In genomic region chr10:5467634-5468255, GRCh38 we compare ENCODE assay signal across 22 cellular contexts. TPM values are rescaled to one million over a fixed set of nuclear protein-coding genes. Genes with fewer than 3 reads are reported as not detected.
A peak's percentile ranks its signal among the peaks of the same experiment; 100 is the strongest.
DNase-seq lines count a peak whose midpoint lies in the region; ATAC-seq and TF ChIP-seq lines count a peak whose summit lies in the region.
"Had no signal": no experiment of that assay in that cellular context is flagged by ENCODE, and none has a peak within 500 bp of the region (broad histone marks: within the 10 kb centered on the region; RNA-seq: fewer than 3 reads in every experiment).

No MANE protein-coding gene starts in this region.

- peaks cover 25 to 31% of the 10 kb centered on the region in 2 donors for H3K4me1 ChIP-seq in mucosa of rectum (ENCODE audit: control insufficient read depth in 2 of 2, insufficient read depth in 2 of 2, low read length in 2 of 2)
- H3K4me1 ChIP-seq in thyroid gland, result peaks cover 26 to 28% of the 10 kb centered on the region in 2 donors
- peaks cover 0 to 22% (median 0%) of the 10 kb centered on the region in 4 donors for H3K4me1 ChIP-seq in Peyer's patch
- H3K4me1 ChIP-seq: adrenal gland had no signal

- peak overlapping the region; percentile 47 to 63 for H3K9ac ChIP-seq in mucosa of rectum (ENCODE audit: low read depth in 1 of 2, low read length in 2 of 2)

- H3K36me3 ChIP-seq in mucosa of rectum (ENCODE audit: control insufficient read depth in 2 of 2, insufficient read depth in 2 of 2, low read length in 2 of 2), result no peaks in the 10 kb centered on the region
- no peaks in the 10 kb centered on the region for H3K36me3 ChIP-seq in thyroid gland
- H3K36me3 ChIP-seq in Peyer's patch, result no peaks in the 10 kb centered on the region
- H3K36me3 ChIP-seq: adrenal gland, SJCRH30 had no signal

- peak in 1 of 2 donors; percentile 31 for TF ChIP-seq POLR2A in thyroid gland (IDR thresholded peaks at IDR 0.05)
- no peak for TF ChIP-seq POLR2A in Peyer's patch (IDR thresholded peaks at IDR 0.05)

- H3K27me3 Mint-ChIP-seq in WTC11 (ENCODE audit: low read depth), result peaks cover 33% of the 10 kb centered on the region
- no peaks in the 10 kb centered on the region for H3K27me3 Mint-ChIP-seq in activated T-helper 1 cell treated with anti-CD3 and anti-CD28 coated beads, Interleukin-12 subunit alpha, Interleukin-12 subunit beta, Interleukin-2, Interleukin-4 antibody, amounts not matched to agents 30 ng/mL and 10 ng/mL and 1 ng/mL, durations not matched to agents 14 hours and 24 hours and 36 hours (ENCODE audit: insufficient read depth)
- H3K27me3 Mint-ChIP-seq: stimulated activated naive CD8-positive, alpha-beta T cell treated with anti-CD3 and anti-CD28 coated beads, Interleukin-15, amount 100 ng/mL, for 72 hours had no signal

- WGBS in thyroid gland, 2 donors, result 61 to 67% methylated on average over 5 to 6 of the region's 6 CpGs

- H3K27me3 ChIP-seq in mucosa of rectum (ENCODE audit: control insufficient read depth in 2 of 2, insufficient read depth in 2 of 2, low read length in 2 of 2) (no peaks in the 10 kb centered on the region), thyroid gland (no peaks in the 10 kb centered on the region), Peyer's patch (no peaks in the 10 kb centered on the region)
- H3K27me3 ChIP-seq: adrenal gland, SJCRH30 had no signal

- ATAC-seq in WTC11, result no peak
- ATAC-seq: activated CD4-positive, CD25-positive, alpha-beta regulatory T cell treated with anti-CD3 and anti-CD28 coated beads, Interleukin-2, amount 50 U/mL, for 24 hours; stimulated activated naive CD8-positive, alpha-beta T cell treated with anti-CD3 and anti-CD28 coated beads, Interleukin-15, amount 100 ng/mL, for 72 hours; T-helper 17 cell had no signal

- H3K4me1 Mint-ChIP-seq in WTC11, result peaks cover 56% of the 10 kb centered on the region
- H3K4me1 Mint-ChIP-seq in activated T-helper 1 cell treated with anti-CD3 and anti-CD28 coated beads, Interleukin-12 subunit alpha, Interleukin-12 subunit beta, Interleukin-2, Interleukin-4 antibody, amounts not matched to agents 30 ng/mL and 10 ng/mL and 1 ng/mL, durations not matched to agents 14 hours and 24 hours and 36 hours (ENCODE audit: low read depth), result no peaks in the 10 kb centered on the region
- H3K4me1 Mint-ChIP-seq: stimulated activated naive CD8-positive, alpha-beta T cell treated with anti-CD3 and anti-CD28 coated beads, Interleukin-15, amount 100 ng/mL, for 72 hours had no signal

- CTCF ChIA-PET in WTC11 (lab: Charles Lee), result interaction anchor here (1.1 to 1.7 kb wide), 4 partner anchors 9 to 162 kb away, joined by 3 to 10 read pairs (median 5); no protein-coding TSS in a partner anchor

- no peak overlapping the region for H3K4me3 Mint-ChIP-seq in WTC11
- H3K4me3 Mint-ChIP-seq in activated T-helper 1 cell treated with anti-CD3 and anti-CD28 coated beads, Interleukin-12 subunit alpha, Interleukin-12 subunit beta, Interleukin-2, Interleukin-4 antibody, amounts not matched to agents 30 ng/mL and 10 ng/mL and 1 ng/mL, durations not matched to agents 14 hours and 24 hours and 36 hours, result no peak overlapping the region
- H3K4me3 Mint-ChIP-seq: stimulated activated naive CD8-positive, alpha-beta T cell treated with anti-CD3 and anti-CD28 coated beads, Interleukin-15, amount 100 ng/mL, for 72 hours; T-helper 17 cell had no signal

- POLR2A ChIA-PET in WTC11 (lab: Charles Lee), result interaction anchor here (0.6 to 1.4 kb wide), 3 partner anchors 9 to 1896 kb away, joined by 3 read pairs; no protein-coding TSS in a partner anchor

- H3K27ac ChIP-seq in mucosa of rectum (ENCODE audit: low read depth in 2 of 2, low read length in 2 of 2), result peak overlapping the region; percentile 89 to 94
- peak overlapping the region; percentile 82 to 90 (median 86) for H3K27ac ChIP-seq in thyroid gland
- no peak overlapping the region for H3K27ac ChIP-seq in Peyer's patch
- H3K27ac ChIP-seq: SJCRH30 had no signal

- no peak overlapping the region for H3K4me3 ChIP-seq in mucosa of rectum (ENCODE audit: low read length in 2 of 2)
- H3K4me3 ChIP-seq in thyroid gland (replicated peaks in 1 of 3), result no peak overlapping the region
- no peak overlapping the region for H3K4me3 ChIP-seq in Peyer's patch
- H3K4me3 ChIP-seq: adrenal gland, SJCRH30 had no signal

- no peak for DNase-seq in WTC11 (ENCODE audit: low spot score)
- DNase-seq in glomerular visceral epithelial cell (ENCODE audit: extremely low spot score), result peak; percentile 49
- DNase-seq in thyroid gland, result peak; percentile 73 to 80
- no peak for DNase-seq in T-helper 2 cell
- no peak for DNase-seq in activated T-helper 1 cell treated with anti-CD3 and anti-CD28 coated beads, Interleukin-12 subunit alpha, Interleukin-12 subunit beta, Interleukin-2, Interleukin-4 antibody, amounts not matched to agents 30 ng/mL and 10 ng/mL and 1 ng/mL, durations not matched to agents 14 hours and 24 hours and 36 hours (ENCODE audit: low spot score)
- DNase-seq in Peyer's patch, result no peak
- no peak for DNase-seq in NCI-H146 treated with DMSO at 0.1 percent for 48 hours (lab: John Stamatoyannopoulos, UW; ENCODE audit: unreplicated experiment)
- DNase-seq: activated effector memory CD4-positive, alpha-beta T cell treated with anti-CD3 and anti-CD28 coated beads, Interleukin-2, amount 50 U/mL, for 16 hours; adrenal gland; COR-L47; effector CD8-positive, alpha-beta T cell; mammary epithelial cell; NCI-H187 treated with DMSO at 0.1 percent for 48 hours; NCI-H510A; OCI-M1; SJCRH30; stimulated activated naive CD8-positive, alpha-beta T cell treated with anti-CD3 and anti-CD28 coated beads, Interleukin-15, amount 100 ng/mL, for 72 hours; T-helper 17 cell had no signal

- TF ChIP-seq CTCF in WTC11 (IDR thresholded peaks at IDR 0.05), result no peak
- no peak for TF ChIP-seq CTCF in thyroid gland (IDR thresholded peaks at IDR 0.05)
- TF ChIP-seq CTCF in Peyer's patch (IDR thresholded peaks at IDR 0.05), result no peak

- H3K27ac Mint-ChIP-seq in WTC11, result peak overlapping the region; percentile 37
- H3K27ac Mint-ChIP-seq in activated T-helper 1 cell treated with anti-CD3 and anti-CD28 coated beads, Interleukin-12 subunit alpha, Interleukin-12 subunit beta, Interleukin-2, Interleukin-4 antibody, amounts not matched to agents 30 ng/mL and 10 ng/mL and 1 ng/mL, durations not matched to agents 14 hours and 24 hours and 36 hours, result no peak overlapping the region
- H3K27ac Mint-ChIP-seq: stimulated activated naive CD8-positive, alpha-beta T cell treated with anti-CD3 and anti-CD28 coated beads, Interleukin-15, amount 100 ng/mL, for 72 hours; T-helper 17 cell had no signal

- peaks cover 62% of the 10 kb centered on the region for H3K9me3 Mint-ChIP-seq in WTC11
- H3K9me3 Mint-ChIP-seq in activated T-helper 1 cell treated with anti-CD3 and anti-CD28 coated beads, Interleukin-12 subunit alpha, Interleukin-12 subunit beta, Interleukin-2, Interleukin-4 antibody, amounts not matched to agents 30 ng/mL and 10 ng/mL and 1 ng/mL, durations not matched to agents 14 hours and 24 hours and 36 hours, result no peaks in the 10 kb centered on the region
- H3K9me3 Mint-ChIP-seq: stimulated activated naive CD8-positive, alpha-beta T cell treated with anti-CD3 and anti-CD28 coated beads, Interleukin-15, amount 100 ng/mL, for 72 hours had no signal

- H3K36me3 Mint-ChIP-seq in WTC11, result peaks cover 59% of the 10 kb centered on the region
- H3K36me3 Mint-ChIP-seq in activated T-helper 1 cell treated with anti-CD3 and anti-CD28 coated beads, Interleukin-12 subunit alpha, Interleukin-12 subunit beta, Interleukin-2, Interleukin-4 antibody, amounts not matched to agents 30 ng/mL and 10 ng/mL and 1 ng/mL, durations not matched to agents 14 hours and 24 hours and 36 hours (ENCODE audit: low read depth), result no peaks in the 10 kb centered on the region

- intact Hi-C loops in thyroid gland (cut with DNase I), result no loop called here
- intact Hi-C loops in activated T-helper 1 cell treated with anti-CD3 and anti-CD28 coated beads, Interleukin-12 subunit alpha, Interleukin-12 subunit beta, Interleukin-2, Interleukin-4 antibody, amounts not matched to agents 30 ng/mL and 10 ng/mL and 1 ng/mL, durations not matched to agents 14 hours and 24 hours and 36 hours (cut with micrococcal nuclease), result no loop called here

- H3K9me3 ChIP-seq in mucosa of rectum (ENCODE audit: control insufficient read depth in 2 of 2, low read length in 2 of 2) (no peaks in the 10 kb centered on the region), thyroid gland (no peaks in the 10 kb centered on the region), Peyer's patch (no peaks in the 10 kb centered on the region)
- H3K9me3 ChIP-seq: adrenal gland, SJCRH30 had no signal

TF ChIP-seq in WTC11, 78 proteins besides CTCF, POLR2A, EP300 and RAD21 (continues in another document):
- TF ChIP-seq TCF7 (CRISPR knock-in tag; IDR thresholded peaks at IDR 0.05; ENCODE audit: low read depth), result no peak

RNA-seq across cellular contexts. Expression of gene CALML5, which starts 31.6 kb away (rescaled TPM):
- total RNA-seq in WTC11 (2021) (0.23 TPM in 1 of 3 replicates, not detected in the others), thyroid gland (not detected), Peyer's patch (not detected)
- not detected in 2 replicates for total RNA-seq in activated T-helper 1 cell treated with anti-CD3 and anti-CD28 coated beads, Interleukin-12 subunit alpha, Interleukin-12 subunit beta, Interleukin-2, Interleukin-4 antibody, amounts not matched to agents 30 ng/mL and 10 ng/mL and 1 ng/mL, durations not matched to agents 14 hours and 24 hours and 36 hours
- total RNA-seq: adrenal gland, G401, M059J, mammary epithelial cell, SJCRH30, T-helper 17 cell had no signal

RNA-seq across cellular contexts. Expression of gene NET1, which starts 55.4 kb away (rescaled TPM):
- total RNA-seq in WTC11 (2021), result 85.4 to 100 TPM (median 97.4 TPM) in 3 replicates
- 100 to 1,000 TPM in 2 of 4 donors, 10 to 100 TPM in 2; 50.9 to 151 (median 112) TPM for total RNA-seq in thyroid gland
- total RNA-seq in activated T-helper 1 cell treated with anti-CD3 and anti-CD28 coated beads, Interleukin-12 subunit alpha, Interleukin-12 subunit beta, Interleukin-2, Interleukin-4 antibody, amounts not matched to agents 30 ng/mL and 10 ng/mL and 1 ng/mL, durations not matched to agents 14 hours and 24 hours and 36 hours, result 37.2 and 40.3 TPM in 2 replicates
- total RNA-seq in Peyer's patch, result 100 to 1,000 TPM in 2 of 4 donors, 10 to 100 TPM in 2; 85.0 to 155 (median 122) TPM

RNA-seq across cellular contexts. Expression of gene CALML3, which starts 57.0 kb away (rescaled TPM):
- total RNA-seq in WTC11 (2021) (not detected in 3 replicates), thyroid gland (under 1 TPM in 1 of 4 donors, not detected in 3; 0.24 TPM), Peyer's patch (not detected)
- not detected in 2 replicates for total RNA-seq in activated T-helper 1 cell treated with anti-CD3 and anti-CD28 coated beads, Interleukin-12 subunit alpha, Interleukin-12 subunit beta, Interleukin-2, Interleukin-4 antibody, amounts not matched to agents 30 ng/mL and 10 ng/mL and 1 ng/mL, durations not matched to agents 14 hours and 24 hours and 36 hours
- total RNA-seq: adrenal gland, G401, M059J, SJCRH30, T-helper 17 cell had no signal

Comparison
In these comparisons a context has a peak if more than half of its experiments do, and no peak if none do; other contexts are left out.
1. DNase-seq: peak in glomerular visceral epithelial cell (single experiment) and thyroid gland (2 of 2); none in WTC11 (single experiment), T-helper 2 cell (0 of 5), activated T-helper 1 cell treated with anti-CD3 and anti-CD28 coated beads, Interleukin-12 subunit alpha, Interleukin-12 subunit beta, Interleukin-2, Interleukin-4 antibody, amounts not matched to agents 30 ng/mL and 10 ng/mL and 1 ng/mL, durations not matched to agents 14 hours and 24 hours and 36 hours (single experiment), Peyer's patch (0 of 3) and NCI-H146 treated with DMSO at 0.1 percent for 48 hours (single experiment).
2. H3K27ac ChIP-seq: peak in mucosa of rectum (2 of 2) and thyroid gland (3 of 3); none in Peyer's patch (0 of 4).